Comparison of ENCODE assay signal across 17 cellular contexts in genomic region chr22:16932577-16932976, GRCh38.
DNase-seq lines count a peak whose midpoint lies in the region; ATAC-seq, FAIRE-seq and TF ChIP-seq lines count a peak whose summit lies in the region.
"Had no signal": no experiment of that assay in that cellular context is flagged by ENCODE, and none has a peak within 500 bp of the region (broad histone marks: within the 10 kb centered on the region; RNA-seq: fewer than 3 reads in every experiment).

No MANE protein-coding gene starts in this region.

- no peak overlapping the region for H3K27ac ChIP-seq in VCaP
- H3K27ac ChIP-seq: ascending aorta had no signal

- peaks cover 30% of the 10 kb centered on the region for H3K27me3 Mint-ChIP-seq in activated naive CD4-positive, alpha-beta T cell treated with anti-CD3 and anti-CD28 coated beads for 36 hours (ENCODE audit: low read depth)
- H3K27me3 Mint-ChIP-seq in activated naive CD4-positive, alpha-beta T cell treated with anti-CD3 and anti-CD28 coated beads, Interleukin-2, amount 10 ng/mL, durations not matched to agents 7 days and 5 days: peaks cover 43% of the 10 kb centered on the region
- peaks cover 17% of the 10 kb centered on the region for H3K27me3 Mint-ChIP-seq in activated CD8-positive, alpha-beta T cell treated with anti-CD3 and anti-CD28 coated beads for 36 hours
- H3K27me3 Mint-ChIP-seq in activated T-helper 1 cell treated with anti-CD3 and anti-CD28 coated beads, Interleukin-12 subunit alpha, Interleukin-12 subunit beta, Interleukin-2, Interleukin-4 antibody, amounts not matched to agents 30 ng/mL and 10 ng/mL and 1 ng/mL, durations not matched to agents 14 hours and 24 hours and 36 hours (ENCODE audit: insufficient read depth): peaks cover 10% of the 10 kb centered on the region

- ATAC-seq in activated CD8-positive, alpha-beta T cell treated with anti-CD3 and anti-CD28 coated beads for 36 hours: no peak
- ATAC-seq: activated T-helper 17 cell treated with anti-CD3 and anti-CD28 coated beads, Interleukin-2, amount 50 U/mL, for 72 hours had no signal

- no peak overlapping the region for H3K4me3 ChIP-seq in retinal pigment epithelial cell (ENCODE audit: low read length)
- H3K4me3 ChIP-seq: ascending aorta had no signal

- no peak overlapping the region for H3K4me3 Mint-ChIP-seq in activated naive CD4-positive, alpha-beta T cell treated with anti-CD3 and anti-CD28 coated beads for 36 hours
- H3K4me3 Mint-ChIP-seq in activated naive CD4-positive, alpha-beta T cell treated with anti-CD3 and anti-CD28 coated beads, Interleukin-2, amount 10 ng/mL, durations not matched to agents 7 days and 5 days: no peak overlapping the region
- H3K4me3 Mint-ChIP-seq in activated CD8-positive, alpha-beta T cell treated with anti-CD3 and anti-CD28 coated beads for 36 hours: no peak overlapping the region
- H3K4me3 Mint-ChIP-seq in activated T-helper 1 cell treated with anti-CD3 and anti-CD28 coated beads, Interleukin-12 subunit alpha, Interleukin-12 subunit beta, Interleukin-2, Interleukin-4 antibody, amounts not matched to agents 30 ng/mL and 10 ng/mL and 1 ng/mL, durations not matched to agents 14 hours and 24 hours and 36 hours: no peak overlapping the region
- H3K4me3 Mint-ChIP-seq: activated T-helper 17 cell treated with anti-CD3 and anti-CD28 coated beads, Interleukin-2, amount 50 U/mL, for 72 hours; stimulated activated naive B cell treated with anti-CD40 and anti-IgM and Interleukin-4, amounts not matched to agents 10 μg/mL and 1 μg/mL and 100 μg/mL, for 72 hours had no signal

- CTCF ChIA-PET in activated naive CD4-positive, alpha-beta T cell treated with anti-CD3 and anti-CD28 coated beads for 36 hours (lab: Charles Lee): interaction anchor here (0.8 to 2.1 kb wide), 4 partner anchors 53 to 126 kb away, joined by 3 to 9 read pairs (median 4); no protein-coding TSS in a partner anchor
- CTCF ChIA-PET in activated naive CD4-positive, alpha-beta T cell treated with anti-CD3 and anti-CD28 coated beads, Interleukin-2, amount 10 ng/mL, durations not matched to agents 7 days and 5 days (lab: Charles Lee): interaction anchor here (1.0 to 1.1 kb wide), 2 partner anchors 125 to 126 kb away, joined by 3 to 4 read pairs; no protein-coding TSS in a partner anchor
- CTCF ChIA-PET in activated CD8-positive, alpha-beta T cell treated with anti-CD3 and anti-CD28 coated beads for 36 hours (lab: Charles Lee): interaction anchor here (1.8 kb wide), 1 partner anchor 126 kb away, joined by 7 read pairs; no protein-coding TSS in a partner anchor

- peak; percentile 76 for TF ChIP-seq CTCF in VCaP (conservative IDR thresholded peaks at IDR 0.05)
- TF ChIP-seq CTCF in retinal pigment epithelial cell (conservative IDR thresholded peaks at IDR 0.05; ENCODE audit: low read depth, low read length): peak; percentile 16
- TF ChIP-seq CTCF in activated CD8-positive, alpha-beta T cell treated with anti-CD3 and anti-CD28 coated beads for 36 hours (IDR thresholded peaks at IDR 0.05): no peak

- H3K27ac Mint-ChIP-seq in activated naive CD4-positive, alpha-beta T cell treated with anti-CD3 and anti-CD28 coated beads for 36 hours: no peak overlapping the region
- H3K27ac Mint-ChIP-seq in activated naive CD4-positive, alpha-beta T cell treated with anti-CD3 and anti-CD28 coated beads, Interleukin-2, amount 10 ng/mL, durations not matched to agents 7 days and 5 days: no peak overlapping the region
- no peak overlapping the region for H3K27ac Mint-ChIP-seq in activated CD8-positive, alpha-beta T cell treated with anti-CD3 and anti-CD28 coated beads for 36 hours
- no peak overlapping the region for H3K27ac Mint-ChIP-seq in activated T-helper 1 cell treated with anti-CD3 and anti-CD28 coated beads, Interleukin-12 subunit alpha, Interleukin-12 subunit beta, Interleukin-2, Interleukin-4 antibody, amounts not matched to agents 30 ng/mL and 10 ng/mL and 1 ng/mL, durations not matched to agents 14 hours and 24 hours and 36 hours
- H3K27ac Mint-ChIP-seq: activated T-helper 17 cell treated with anti-CD3 and anti-CD28 coated beads, Interleukin-2, amount 50 U/mL, for 72 hours; stimulated activated naive B cell treated with anti-CD40 and anti-IgM and Interleukin-4, amounts not matched to agents 10 μg/mL and 1 μg/mL and 100 μg/mL, for 72 hours had no signal

- H3K9me3 Mint-ChIP-seq in activated naive CD4-positive, alpha-beta T cell treated with anti-CD3 and anti-CD28 coated beads for 36 hours: no peaks in the 10 kb centered on the region
- H3K9me3 Mint-ChIP-seq in activated naive CD4-positive, alpha-beta T cell treated with anti-CD3 and anti-CD28 coated beads, Interleukin-2, amount 10 ng/mL, durations not matched to agents 7 days and 5 days: no peaks in the 10 kb centered on the region
- no peaks in the 10 kb centered on the region for H3K9me3 Mint-ChIP-seq in activated CD8-positive, alpha-beta T cell treated with anti-CD3 and anti-CD28 coated beads for 36 hours
- no peaks in the 10 kb centered on the region for H3K9me3 Mint-ChIP-seq in activated T-helper 1 cell treated with anti-CD3 and anti-CD28 coated beads, Interleukin-12 subunit alpha, Interleukin-12 subunit beta, Interleukin-2, Interleukin-4 antibody, amounts not matched to agents 30 ng/mL and 10 ng/mL and 1 ng/mL, durations not matched to agents 14 hours and 24 hours and 36 hours
- H3K9me3 Mint-ChIP-seq: activated T-helper 17 cell treated with anti-CD3 and anti-CD28 coated beads, Interleukin-2, amount 50 U/mL, for 72 hours; stimulated activated naive B cell treated with anti-CD40 and anti-IgM and Interleukin-4, amounts not matched to agents 10 μg/mL and 1 μg/mL and 100 μg/mL, for 72 hours had no signal

- POLR2A ChIA-PET in activated CD8-positive, alpha-beta T cell treated with anti-CD3 and anti-CD28 coated beads for 36 hours (lab: Charles Lee): interaction anchor here (0.7 to 1.3 kb wide), 2 partner anchors 9 to 32 kb away, joined by 3 read pairs; no protein-coding TSS in a partner anchor

- intact Hi-C loops in activated naive CD4-positive, alpha-beta T cell treated with anti-CD3 and anti-CD28 coated beads for 36 hours (cut with micrococcal nuclease): loop anchor here (2.0 kb wide), 1 partner anchor 16 kb away; no protein-coding TSS in a partner anchor
- intact Hi-C loops in activated CD8-positive, alpha-beta T cell treated with anti-CD3 and anti-CD28 coated beads for 36 hours (cut with micrococcal nuclease): no loop called here
- intact Hi-C loops in activated T-helper 1 cell treated with anti-CD3 and anti-CD28 coated beads, Interleukin-12 subunit alpha, Interleukin-12 subunit beta, Interleukin-2, Interleukin-4 antibody, amounts not matched to agents 30 ng/mL and 10 ng/mL and 1 ng/mL, durations not matched to agents 14 hours and 24 hours and 36 hours (cut with micrococcal nuclease): no loop called here

- H3K36me3 Mint-ChIP-seq in activated naive CD4-positive, alpha-beta T cell treated with anti-CD3 and anti-CD28 coated beads for 36 hours (ENCODE audit: low read depth): no peaks in the 10 kb centered on the region
- H3K36me3 Mint-ChIP-seq in activated naive CD4-positive, alpha-beta T cell treated with anti-CD3 and anti-CD28 coated beads, Interleukin-2, amount 10 ng/mL, durations not matched to agents 7 days and 5 days: no peaks in the 10 kb centered on the region
- H3K36me3 Mint-ChIP-seq in activated CD8-positive, alpha-beta T cell treated with anti-CD3 and anti-CD28 coated beads for 36 hours (ENCODE audit: low read depth): no peaks in the 10 kb centered on the region
- no peaks in the 10 kb centered on the region for H3K36me3 Mint-ChIP-seq in activated T-helper 1 cell treated with anti-CD3 and anti-CD28 coated beads, Interleukin-12 subunit alpha, Interleukin-12 subunit beta, Interleukin-2, Interleukin-4 antibody, amounts not matched to agents 30 ng/mL and 10 ng/mL and 1 ng/mL, durations not matched to agents 14 hours and 24 hours and 36 hours (ENCODE audit: low read depth)
- H3K36me3 Mint-ChIP-seq: stimulated activated naive B cell treated with anti-CD40 and anti-IgM and Interleukin-4, amounts not matched to agents 10 μg/mL and 1 μg/mL and 100 μg/mL, for 72 hours had no signal

- peak; percentile 13 for DNase-seq in activated naive CD4-positive, alpha-beta T cell treated with anti-CD3 and anti-CD28 coated beads for 36 hours
- no peak for DNase-seq in activated naive CD4-positive, alpha-beta T cell treated with anti-CD3 and anti-CD28 coated beads, Interleukin-2, amount 10 ng/mL, durations not matched to agents 7 days and 5 days
- DNase-seq in HT-29 (ENCODE audit: low spot score) (peak; percentile 3), retinal pigment epithelial cell (ENCODE audit: low read depth) (no peak), urothelium cell line (ENCODE audit: low spot score) (no peak)
- DNase-seq in activated CD8-positive, alpha-beta T cell treated with anti-CD3 and anti-CD28 coated beads for 36 hours: no peak
- no peak for DNase-seq in activated T-helper 1 cell treated with anti-CD3 and anti-CD28 coated beads, Interleukin-12 subunit alpha, Interleukin-12 subunit beta, Interleukin-2, Interleukin-4 antibody, amounts not matched to agents 30 ng/mL and 10 ng/mL and 1 ng/mL, durations not matched to agents 14 hours and 24 hours and 36 hours (ENCODE audit: low spot score)
- DNase-seq: activated CD4-positive, alpha-beta T cell treated with anti-CD3 and anti-CD28 coated beads for 48 hours; islet precursor cell; NCI-H1436; stimulated activated CD4-positive, alpha-beta T cell treated with anti-CD3 and anti-CD28 coated beads, Interleukin-4, amount 100 ng/mL, for 1 hour; stimulated activated naive B cell treated with anti-CD40 and anti-IgM and Interleukin-4, amounts not matched to agents 10 μg/mL and 1 μg/mL and 100 μg/mL, for 72 hours; SW 1271 had no signal

- no peak for FAIRE-seq in urothelium cell line (lab: Jason Lieb, UNC)
- FAIRE-seq: frontal cortex had no signal

- peaks cover 3% of the 10 kb centered on the region for H3K4me1 Mint-ChIP-seq in activated naive CD4-positive, alpha-beta T cell treated with anti-CD3 and anti-CD28 coated beads for 36 hours (ENCODE audit: low read depth)
- no peaks in the 10 kb centered on the region for H3K4me1 Mint-ChIP-seq in activated naive CD4-positive, alpha-beta T cell treated with anti-CD3 and anti-CD28 coated beads, Interleukin-2, amount 10 ng/mL, durations not matched to agents 7 days and 5 days
- H3K4me1 Mint-ChIP-seq in activated CD8-positive, alpha-beta T cell treated with anti-CD3 and anti-CD28 coated beads for 36 hours (ENCODE audit: low read depth): no peaks in the 10 kb centered on the region
- H3K4me1 Mint-ChIP-seq in activated T-helper 1 cell treated with anti-CD3 and anti-CD28 coated beads, Interleukin-12 subunit alpha, Interleukin-12 subunit beta, Interleukin-2, Interleukin-4 antibody, amounts not matched to agents 30 ng/mL and 10 ng/mL and 1 ng/mL, durations not matched to agents 14 hours and 24 hours and 36 hours (ENCODE audit: low read depth): no peaks in the 10 kb centered on the region
- H3K4me1 Mint-ChIP-seq: activated T-helper 17 cell treated with anti-CD3 and anti-CD28 coated beads, Interleukin-2, amount 50 U/mL, for 72 hours had no signal

Comparison
In these comparisons a context has a peak if more than half of its experiments do, and no peak if none do; other contexts are left out.
1. DNase-seq: peak in activated naive CD4-positive, alpha-beta T cell treated with anti-CD3 and anti-CD28 coated beads for 36 hours (single experiment) and HT-29 (single experiment); none in activated naive CD4-positive, alpha-beta T cell treated with anti-CD3 and anti-CD28 coated beads, Interleukin-2, amount 10 ng/mL, durations not matched to agents 7 days and 5 days (single experiment), retinal pigment epithelial cell (single experiment), activated CD8-positive, alpha-beta T cell treated with anti-CD3 and anti-CD28 coated beads for 36 hours (single experiment), activated T-helper 1 cell treated with anti-CD3 and anti-CD28 coated beads, Interleukin-12 subunit alpha, Interleukin-12 subunit beta, Interleukin-2, Interleukin-4 antibody, amounts not matched to agents 30 ng/mL and 10 ng/mL and 1 ng/mL, durations not matched to agents 14 hours and 24 hours and 36 hours (single experiment) and urothelium cell line (single experiment).